28 cellular contexts compared by ENCODE assay signal in genomic region chr14:58667900-58668299, GRCh38. TPM values are rescaled to one million over a fixed set of nuclear protein-coding genes. Genes with fewer than 3 reads are reported as not detected.
"Had no signal": no experiment of that assay in that cellular context is flagged by ENCODE, and none has a peak within 500 bp of the region (broad histone marks: within the 10 kb centered on the region; RNA-seq: fewer than 3 reads in every experiment).

No MANE protein-coding gene starts in this region.

- H3K4me1 ChIP-seq: adrenal gland had no signal

- H3K9me3 ChIP-seq: adrenal gland, MG63, SJCRH30, SK-N-SH had no signal

- H3K27ac ChIP-seq: adrenal gland, SJCRH30, VCaP had no signal

- H3K4me3 ChIP-seq: adrenal gland, MG63, SJCRH30 had no signal

- H3K27me3 ChIP-seq: adrenal gland, MG63, SJCRH30 had no signal

- H3K36me3 ChIP-seq: adrenal gland, MG63, SJCRH30 had no signal

- DNase-seq: activated CD4-positive, alpha-beta memory T cell treated with anti-CD3 and anti-CD28 coated beads for 36 hours; activated CD4-positive, alpha-beta T cell treated with anti-CD3 and anti-CD28 coated beads, Interleukin-2, amount 10 ng/mL, durations not matched to agents 7 days and 5 days; activated CD4-positive, CD25-positive, alpha-beta regulatory T cell; activated CD8-positive, alpha-beta memory T cell treated with anti-CD3 and anti-CD28 coated beads for 24 hours; activated effector memory CD4-positive, alpha-beta T cell treated with anti-CD3 and anti-CD28 coated beads, Interleukin-2, amount 50 U/mL, for 16 hours; activated naive CD4-positive, alpha-beta T cell treated with anti-CD3 and anti-CD28 coated beads for 36 hours; activated naive CD8-positive, alpha-beta T cell treated with anti-CD3 and anti-CD28 coated beads for 36 hours; activated T-cell treated with anti-CD3 and anti-CD28 coated beads, Interleukin-2, amount 50 U/mL, for 4 hours; adrenal gland; anterior cingulate cortex; cortex of kidney; KG1; MG63; MV-4-11; NCI-H1092 treated with DMSO at 0.1 percent for 48 hours; NCI-H1417 treated with DMSO at 0.1 percent for 48 hours; NCI-H187 treated with DMSO at 0.1 percent for 48 hours; NCI-H2107; NCI-H2171 treated with DMSO at 0.1 percent for 48 hours; NCI-H446; NCI-H524; NCI-H748 treated with DMSO at 0.1 percent for 48 hours; RPMI8226; SK-N-SH; T-helper 1 cell had no signal

RNA-seq across cellular contexts. Expression of gene DACT1, which starts 30.1 kb away (rescaled TPM):
- total RNA-seq: OCI-LY7 had no signal
